13 cellular contexts compared by ENCODE assay signal in genomic region chr1:157781048-157781447, GRCh38. TPM values are rescaled to one million over a fixed set of nuclear protein-coding genes. Genes with fewer than 3 reads are reported as not detected.
DNase-seq lines count a peak whose midpoint lies in the region; ATAC-seq and TF ChIP-seq lines count a peak whose summit lies in the region.
"Had no signal": no experiment of that assay in that cellular context is flagged by ENCODE, and none has a peak within 500 bp of the region (broad histone marks: within the 10 kb centered on the region; RNA-seq: fewer than 3 reads in every experiment).

No MANE protein-coding gene starts in this region.

- H4K20me1 ChIP-seq in OCI-LY7 (ENCODE audit: insufficient read depth, low read length): no peaks in the 10 kb centered on the region

- TF ChIP-seq CTCF in OCI-LY7 (conservative IDR thresholded peaks at IDR 0.05; ENCODE audit: low read length): no peak
- no peak for TF ChIP-seq CTCF in left ventricle myocardium inferior (IDR thresholded peaks at IDR 0.05; ENCODE audit: borderline replicate concordance)

- H3K9me2 ChIP-seq in OCI-LY7 (ENCODE audit: insufficient read depth, low read length): no peaks in the 10 kb centered on the region

- peak; percentile 62 for DNase-seq in OCI-LY7 (ENCODE audit: low spot score)
- DNase-seq in NCI-H226: no peak
- no peak for DNase-seq in left ventricle myocardium inferior
- DNase-seq in HPDE6-E6E7 (ENCODE audit: extremely low spot score): no peak
- DNase-seq in COR-L47 (lab: John Stamatoyannopoulos, UW): no peak
- DNase-seq: CD4-positive, alpha-beta memory T cell; hippocampal formation; NCI-H1105; right cardiac atrium; T-helper 17 cell had no signal

- H3K4me1 ChIP-seq in OCI-LY7 (ENCODE audit: insufficient read depth, low read length, poor library complexity, severe bottlenecking) (peaks cover 96% of the 10 kb centered on the region), left ventricle myocardium inferior (no peaks in the 10 kb centered on the region)

- H3K27ac ChIP-seq in OCI-LY7 (ENCODE audit: low read depth, low read length, poor library complexity, severe bottlenecking) (peak overlapping the region; percentile 26), left ventricle myocardium inferior (replicated peaks) (no peak overlapping the region)

- CTCF ChIA-PET in OCI-LY7 (lab: Charles Lee; ENCODE audit: unreplicated experiment): no interaction called here

- no peak overlapping the region; the same call in 1 of the 2 replicates for H2AFZ ChIP-seq in OCI-LY7 (ENCODE audit: low read length)

- peaks cover 4% of the 10 kb centered on the region for H3K27me3 ChIP-seq in left ventricle myocardium inferior (ENCODE audit: low read depth)

- peak; percentile 70 for ATAC-seq in GM18502 (IDR thresholded peaks at IDR 0.05; ENCODE audit: poor library complexity, unreplicated experiment)
- peak; percentile 64 for ATAC-seq in GM21360 (IDR thresholded peaks at IDR 0.05; ENCODE audit: unreplicated experiment)
- peak; percentile 51 for ATAC-seq in HG03095 (IDR thresholded peaks at IDR 0.05; ENCODE audit: unreplicated experiment)
- ATAC-seq: right cardiac atrium, T-helper 17 cell had no signal

- intact Hi-C loops in OCI-LY7 (cut with micrococcal nuclease; ENCODE audit: unreplicated experiment): no loop called here
- intact Hi-C loops in left ventricle myocardium inferior (cut with micrococcal nuclease): no loop called here

- H3K9me3 ChIP-seq in OCI-LY7 (ENCODE audit: low read length) (no peaks in the 10 kb centered on the region), left ventricle myocardium inferior (replicated peaks) (no peaks in the 10 kb centered on the region)

- BruUV-seq in OCI-LY7 (replicated peaks; lab: Mats Ljungman, UMichigan): no TSS peak

- H3K4me2 ChIP-seq in OCI-LY7 (ENCODE audit: low read length): peak overlapping the region; percentile 21

- peaks cover 5% of the 10 kb centered on the region; the same call in 1 of the 2 replicates for H3K36me3 ChIP-seq in OCI-LY7 (ENCODE audit: insufficient read depth, low read length)
- no peaks in the 10 kb centered on the region for H3K36me3 ChIP-seq in left ventricle myocardium inferior

- H3K4me3 ChIP-seq in OCI-LY7 (ENCODE audit: low read depth, low read length, poor library complexity, severe bottlenecking) (no peak overlapping the region), left ventricle myocardium inferior (no peak overlapping the region)

- no peaks in the 10 kb centered on the region for H3K79me2 ChIP-seq in OCI-LY7 (ENCODE audit: insufficient read depth, low read depth, low read length)

- POLR2A ChIA-PET in OCI-LY7 (lab: Charles Lee): interaction anchor here (0.7 to 1.4 kb wide), 2 partner anchors 24 to 415 kb away, joined by 4 to 6 read pairs; no protein-coding TSS in a partner anchor

RNA-seq across cellular contexts. Expression of gene FCRL2, which starts 4.1 kb away (rescaled TPM):
- total RNA-seq in OCI-LY7 (2014; rRNA removed; shearing (Covaris generic)): 9.5 and 11.5 TPM in 2 replicates
- total RNA-seq in OCI-LY7 (2022) (6.6 and 8.1 TPM in 2 replicates), left ventricle myocardium inferior (not detected)
- total RNA-seq: CD4-positive, alpha-beta memory T cell; right cardiac atrium had no signal

RNA-seq across cellular contexts. Expression of gene FCRL1, which starts 38.9 kb away (rescaled TPM):
- total RNA-seq in OCI-LY7 (2014; rRNA removed; shearing (Covaris generic)): 42.5 and 62.8 TPM in 2 replicates
- total RNA-seq in OCI-LY7 (2022) (72.6 and 98.3 TPM in 2 replicates), left ventricle myocardium inferior (not detected)
- total RNA-seq: CD4-positive, alpha-beta memory T cell; right cardiac atrium had no signal

Comparison
In these comparisons a context has a peak if more than half of its experiments do, and no peak if none do; other contexts are left out.
1. RNA of gene FCRL1, which starts 38.9 kb away (total RNA-seq): 42.5 to 98.3 TPM in OCI-LY7; not detected in left ventricle myocardium inferior (single experiment); every median in the first group is over 10 times any median in the second.
2. Peak in every context shown above with its lines, with median percentiles within 50 percentile points of each other: ATAC-seq.